ENCODE assay signal across 1 cellular context in the genomic region with DNA sequence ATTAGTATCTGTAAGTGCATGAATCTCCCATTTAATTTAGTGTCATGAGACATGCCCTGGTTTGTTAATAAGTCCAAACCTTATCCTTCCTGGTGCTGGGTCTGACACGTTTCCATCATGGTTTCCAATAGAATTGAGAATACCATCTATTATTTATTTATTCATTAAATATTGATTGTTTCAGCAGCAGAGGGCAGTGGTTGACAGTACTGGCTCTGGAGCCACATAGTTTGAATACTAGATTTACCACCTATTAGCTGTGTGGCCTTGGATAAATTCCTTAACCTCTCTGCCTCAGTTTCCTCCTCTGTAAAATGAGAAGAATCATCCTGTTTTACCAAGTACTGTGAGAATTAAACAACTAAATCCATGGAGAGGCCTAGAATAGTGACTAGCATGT.
TF ChIP-seq lines count a peak whose summit lies in the region.

No MANE protein-coding gene starts in this region.

TF ChIP-seq in A549, 52 proteins besides CTCF, POLR2A, EP300 and RAD21 (continued from another document):
- no peak for TF ChIP-seq CHD2 (IDR thresholded peaks at IDR 0.05; ENCODE audit: low read length, partially characterized antibody)
- no peak for TF ChIP-seq NR3C1 (IDR thresholded peaks at IDR 0.05)
- no peak for TF ChIP-seq ZNF302 (CRISPR knock-in tag; IDR thresholded peaks at IDR 0.05)
